ENCODE assay signal across 1 cellular context in the genomic region with DNA sequence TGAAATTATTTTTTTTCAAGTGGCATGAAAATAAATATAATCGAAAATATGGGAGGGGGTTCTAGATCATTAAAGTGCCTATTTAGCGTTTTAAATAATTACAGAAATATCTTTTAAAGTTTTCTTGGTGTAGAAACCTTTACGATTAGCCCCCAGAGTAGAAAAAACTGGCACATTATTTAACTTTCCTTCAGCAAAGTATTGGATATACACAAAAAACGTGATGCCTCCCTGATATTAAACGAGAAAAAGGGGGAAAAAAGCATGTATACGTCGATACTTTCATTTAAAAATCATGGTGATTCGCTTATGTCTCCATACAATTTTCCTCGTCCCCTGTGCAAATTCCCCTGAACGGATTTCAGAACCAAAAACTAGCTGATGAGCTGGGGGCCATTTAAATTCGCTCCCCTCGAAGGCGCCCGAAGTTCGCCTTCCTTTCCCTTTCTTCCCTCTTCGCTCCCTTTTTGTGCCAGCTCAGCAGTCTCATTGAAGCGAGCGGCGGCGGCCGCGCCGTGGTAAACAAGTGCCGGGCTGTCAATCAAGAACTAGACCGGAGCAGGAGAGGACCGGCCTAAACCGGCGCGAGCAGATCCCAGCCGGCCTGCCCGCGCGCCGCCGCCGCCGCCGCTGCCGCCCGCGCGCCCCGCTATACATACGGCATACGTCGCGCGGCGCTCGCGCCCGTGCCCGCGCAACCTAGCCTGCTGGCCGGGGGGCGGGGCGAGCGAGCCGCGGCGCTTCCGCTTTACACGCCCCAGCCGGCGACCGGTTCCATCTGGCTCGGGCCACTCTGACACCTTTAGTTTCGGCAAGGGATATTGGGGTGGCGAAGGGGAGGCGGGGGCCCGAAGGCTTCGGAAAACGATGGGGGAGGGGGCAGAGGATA.
TF ChIP-seq lines count a peak whose summit lies in the region.

No MANE protein-coding gene starts in this region.

TF ChIP-seq in A549, 52 proteins besides CTCF, POLR2A, EP300 and RAD21 (continued from another document):
- TF ChIP-seq PBX3 (IDR thresholded peaks at IDR 0.05) (peak; percentile 95), ZC3H11A (IDR thresholded peaks at IDR 0.05) (no peak), NPAS2 (CRISPR knock-in tag; IDR thresholded peaks at IDR 0.05; ENCODE audit: borderline replicate concordance) (no peak), MAX (IDR thresholded peaks at IDR 0.05) (peak; percentile 14), CBX8 (IDR thresholded peaks at IDR 0.05) (no peak), RCOR1 (IDR thresholded peaks at IDR 0.05; ENCODE audit: low read depth, low read length) (no peak), REST (IDR thresholded peaks at IDR 0.05) (peak; percentile 35; the same call in 1 of the 2 replicates), ZNF302 (CRISPR knock-in tag; IDR thresholded peaks at IDR 0.05) (no peak), GATA3 (IDR thresholded peaks at IDR 0.05; ENCODE audit: borderline replicate concordance) (no peak), MYC (IDR thresholded peaks at IDR 0.05; ENCODE audit: borderline replicate concordance, low read length) (peak; percentile 60), MAZ (IDR thresholded peaks at IDR 0.05; ENCODE audit: borderline replicate concordance, low read depth, low read length) (no peak), CHD2 (IDR thresholded peaks at IDR 0.05; ENCODE audit: low read length, partially characterized antibody) (no peak), SMC3 (IDR thresholded peaks at IDR 0.05) (peak; percentile 41; the same call in 2 of the 3 replicates), POLR2AphosphoS2 (conservative IDR thresholded peaks at IDR 0.05; ENCODE audit: low read length) (no peak), KDM5A (IDR thresholded peaks at IDR 0.05) (no peak), CEBPB (IDR thresholded peaks at IDR 0.05) (no peak; a peak in 1 of 4 replicates), FOSB (CRISPR knock-in tag; IDR thresholded peaks at IDR 0.05) (no peak), HDAC2 (IDR thresholded peaks at IDR 0.05) (no peak), E2F6 (IDR thresholded peaks at IDR 0.05; ENCODE audit: borderline replicate concordance, low read depth) (0 out of 2 replicates have a peak, but pooled peaks have one; percentile 10), NFE2L2 (conservative IDR thresholded peaks at IDR 0.05; ENCODE audit: low read length) (no peak)
- TF ChIP-seq, protein P1, sequence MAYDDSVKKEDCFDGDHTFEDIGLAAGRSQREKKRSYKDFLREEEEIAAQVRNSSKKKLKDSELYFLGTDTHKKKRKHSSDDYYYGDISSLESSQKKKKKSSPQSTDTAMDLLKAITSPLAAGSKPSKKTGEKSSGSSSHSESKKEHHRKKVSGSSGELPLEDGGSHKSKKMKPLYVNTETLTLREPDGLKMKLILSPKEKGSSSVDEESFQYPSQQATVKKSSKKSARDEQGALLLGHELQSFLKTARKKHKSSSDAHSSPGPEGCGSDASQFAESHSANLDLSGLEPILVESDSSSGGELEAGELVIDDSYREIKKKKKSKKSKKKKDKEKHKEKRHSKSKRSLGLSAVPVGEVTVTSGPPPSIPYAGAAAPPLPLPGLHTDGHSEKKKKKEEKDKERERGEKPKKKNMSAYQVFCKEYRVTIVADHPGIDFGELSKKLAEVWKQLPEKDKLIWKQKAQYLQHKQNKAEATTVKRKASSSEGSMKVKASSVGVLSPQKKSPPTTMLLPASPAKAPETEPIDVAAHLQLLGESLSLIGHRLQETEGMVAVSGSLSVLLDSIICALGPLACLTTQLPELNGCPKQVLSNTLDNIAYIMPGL (CRISPR knock-in tag; IDR thresholded peaks at IDR 0.05; ENCODE audit: borderline replicate concordance): no peak
- TF ChIP-seq, protein P2, sequence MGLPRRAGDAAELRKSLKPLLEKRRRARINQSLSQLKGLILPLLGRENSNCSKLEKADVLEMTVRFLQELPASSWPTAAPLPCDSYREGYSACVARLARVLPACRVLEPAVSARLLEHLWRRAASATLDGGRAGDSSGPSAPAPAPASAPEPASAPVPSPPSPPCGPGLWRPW (IDR thresholded peaks at IDR 0.05): no peak
